Comparison of ENCODE assay signal across 20 cellular contexts in the genomic region with DNA sequence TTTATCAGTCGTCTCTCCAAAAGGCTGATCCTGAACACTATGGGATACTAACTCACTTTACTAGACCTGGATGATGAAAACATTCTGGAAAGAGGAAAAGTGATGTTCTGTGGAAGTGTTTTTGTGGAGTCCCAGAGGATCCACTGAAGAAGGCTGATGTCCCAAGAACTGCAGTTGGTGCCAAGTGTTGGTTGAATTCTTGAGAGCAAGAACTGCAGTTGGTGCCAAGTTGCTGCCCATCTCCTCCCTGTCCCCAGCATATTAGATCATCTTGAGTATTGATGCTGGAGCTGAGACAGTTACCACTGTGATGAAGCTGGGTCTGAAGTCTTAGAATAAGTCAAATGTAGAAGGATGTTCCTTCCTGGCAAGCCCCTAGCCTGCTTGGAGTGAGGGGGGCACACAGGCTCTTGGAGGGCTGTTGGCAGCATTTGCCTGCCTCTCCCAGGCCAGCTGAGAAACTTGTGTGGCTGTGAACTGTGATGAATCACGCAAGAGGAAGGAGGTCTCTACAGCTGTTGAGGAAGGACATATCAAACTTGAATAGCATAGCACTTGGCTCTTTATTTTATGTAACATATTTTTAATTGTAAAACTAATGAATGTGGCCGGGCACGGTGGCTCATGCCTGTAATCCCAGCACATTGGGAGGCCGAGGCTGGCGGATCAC.
"Had no signal": no experiment of that assay in that cellular context is flagged by ENCODE, and none has a peak within 500 bp of the region (broad histone marks: within the 10 kb centered on the region; RNA-seq: fewer than 3 reads in every experiment).

No MANE protein-coding gene starts in this region.

- H3K27ac ChIP-seq: left ventricle myocardium inferior, ovary, spleen, suprapubic skin, thoracic aorta, tibial artery, upper lobe of right lung had no signal

- H3K36me3 ChIP-seq: left ventricle myocardium inferior, ovary, spleen, suprapubic skin, thoracic aorta, tibial artery, upper lobe of right lung had no signal

- DNase-seq: hypothalamus; islet precursor cell; left ventricle myocardium inferior; mesendoderm; naive thymus-derived CD4-positive, alpha-beta T cell; ovary; right cardiac atrium; small intestine; spleen; stimulated activated CD4-positive, alpha-beta T cell treated with anti-CD3 and anti-CD28 coated beads, Interleukin-4, amount 100 ng/mL, for 24 hours; stimulated activated naive CD4-positive, alpha-beta T cell; tibial artery; trophoblast cell; upper lobe of right lung had no signal

- H3K9me3 ChIP-seq: left ventricle myocardium inferior, ovary, spleen, suprapubic skin, thoracic aorta, tibial artery, upper lobe of right lung had no signal

- ATAC-seq: naive thymus-derived CD4-positive, alpha-beta T cell; natural killer cell treated with Interleukin-12 subunit alpha and Interleukin-12 subunit beta and Interleukin-15 and Interleukin-18, amount 100 ng/mL, for 72 hours; right cardiac atrium; sciatic nerve; stimulated activated effector memory CD8-positive, alpha-beta T cell treated with anti-CD3 and anti-CD28 coated beads, Interleukin-12 subunit alpha, Interleukin-12 subunit beta, amount 100 ng/mL, for 72 hours; upper lobe of right lung had no signal

- H3K4me3 ChIP-seq: left ventricle myocardium inferior, lung, ovary, spleen, suprapubic skin, thoracic aorta, tibial artery, upper lobe of right lung had no signal

- H3K4me1 ChIP-seq: left ventricle myocardium inferior, spleen, suprapubic skin, tibial artery, upper lobe of right lung had no signal

- H3K27me3 ChIP-seq: ovary, spleen, suprapubic skin, tibial artery, upper lobe of right lung had no signal
